19 cellular contexts compared by ENCODE assay signal in the genomic region with DNA sequence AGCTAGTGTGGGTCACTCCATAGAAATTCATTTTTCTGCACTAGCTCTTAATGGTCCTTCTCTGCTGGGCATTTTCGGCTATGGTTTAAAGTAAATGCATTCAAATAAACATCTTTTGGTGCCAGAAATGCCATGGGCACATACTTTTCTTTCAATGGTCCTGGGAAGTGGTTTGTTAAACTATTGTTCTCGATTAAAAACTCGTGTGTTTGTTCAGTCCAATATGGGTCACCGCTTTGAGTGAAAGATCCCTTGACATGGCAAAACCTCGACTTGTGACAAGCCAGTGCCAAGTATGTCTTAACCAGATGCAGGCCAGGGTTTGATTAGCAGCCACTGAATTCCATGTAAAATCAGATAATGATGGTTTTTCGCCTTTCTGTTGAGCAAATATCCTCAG.
DNase-seq lines count a peak whose midpoint lies in the region; ATAC-seq, FAIRE-seq and TF ChIP-seq lines count a peak whose summit lies in the region.
"Had no signal": no experiment of that assay in that cellular context is flagged by ENCODE, and none has a peak within 500 bp of the region (broad histone marks: within the 10 kb centered on the region; RNA-seq: fewer than 3 reads in every experiment).

No MANE protein-coding gene starts in this region.

- H3K36me3 ChIP-seq in SJSA1 (no peaks in the 10 kb centered on the region), esophagus muscularis mucosa (no peaks in the 10 kb centered on the region), breast epithelium (no peaks in the 10 kb centered on the region)
- H3K36me3 ChIP-seq: BLaER1 had no signal

- peak overlapping the region; percentile 20; the same call in 1 of the 2 replicates for H3K27ac ChIP-seq in SJSA1
- no peak overlapping the region for H3K27ac ChIP-seq in esophagus muscularis mucosa (replicated peaks in 1 of 4)
- H3K27ac ChIP-seq in breast epithelium, result no peak overlapping the region
- H3K27ac ChIP-seq: BLaER1, C4-2B had no signal

- H3K4me3 ChIP-seq in SJSA1 (no peak overlapping the region), astrocyte of the cerebellum (ENCODE audit: low read depth, low read length) (no peak overlapping the region), esophagus muscularis mucosa (no peak overlapping the region), breast epithelium (no peak overlapping the region)
- H3K4me3 ChIP-seq: BLaER1, GM23338 had no signal

- H3K9me3 ChIP-seq in SJSA1 (replicated peaks), result no peaks in the 10 kb centered on the region
- no peaks in the 10 kb centered on the region for H3K9me3 ChIP-seq in esophagus muscularis mucosa
- no peaks in the 10 kb centered on the region for H3K9me3 ChIP-seq in breast epithelium
- H3K9me3 ChIP-seq: BLaER1 had no signal

- in situ Hi-C loops in astrocyte of the cerebellum (cut with HindIII; ENCODE audit: low sequenced_read_pairs), result no loop called here

- TF ChIP-seq EP300 in esophagus muscularis mucosa (IDR thresholded peaks at IDR 0.05), result no peak

- TF ChIP-seq CTCF in astrocyte of the cerebellum (IDR thresholded peaks at IDR 0.05; ENCODE audit: low read depth, low read length, missing control alignments), result no peak
- TF ChIP-seq CTCF in esophagus muscularis mucosa (IDR thresholded peaks at IDR 0.05), result no peak
- no peak for TF ChIP-seq CTCF in D721Med (IDR thresholded peaks at IDR 0.05; ENCODE audit: insufficient read depth, missing control alignments)
- no peak for TF ChIP-seq CTCF in breast epithelium (IDR thresholded peaks at IDR 0.05)

- WGBS in esophagus muscularis mucosa, result 90% methylated on average over 6 of the region's 6 CpGs

- TF ChIP-seq POLR2A in esophagus muscularis mucosa (IDR thresholded peaks at IDR 0.05; ENCODE audit: low read depth) (no peak), breast epithelium (IDR thresholded peaks at IDR 0.05) (no peak)

- H3K4me1 ChIP-seq in SJSA1 (replicated peaks), result peaks cover 23% of the 10 kb centered on the region
- peaks cover 0 to 3% (median 0%) of the 10 kb centered on the region in 4 donors for H3K4me1 ChIP-seq in esophagus muscularis mucosa
- no peaks in the 10 kb centered on the region for H3K4me1 ChIP-seq in breast epithelium
- H3K4me1 ChIP-seq: BLaER1 had no signal

- DNase-seq in SJSA1 (ENCODE audit: low read depth in 1 of 2, low spot score in 2 of 2), result peak in 1 of 2 experiments; percentile 61
- DNase-seq in astrocyte of the cerebellum (ENCODE audit: low read depth), result peak; percentile 4
- peak; percentile 57 for DNase-seq in esophagus muscularis mucosa (ENCODE audit: extremely low spot score)
- peak; percentile 64 for DNase-seq in renal cortical epithelial cell (ENCODE audit: low read depth)
- no peak for DNase-seq in activated effector memory CD4-positive, alpha-beta T cell treated with anti-CD3 and anti-CD28 coated beads, Interleukin-2, amount 50 U/mL, for 16 hours
- DNase-seq in D721Med (ENCODE audit: insufficient read length, low spot score), result no peak
- DNase-seq in breast epithelium (ENCODE audit: low spot score in 2 of 2), result no peak
- no peak for DNase-seq in left lobe of liver (ENCODE audit: low spot score)
- DNase-seq: CD4-positive, alpha-beta T cell; CD8-positive, alpha-beta memory T cell; DMS79 treated with DMSO at 0.1 percent for 48 hours; GF-D8; H9 had no signal

- H3K27me3 ChIP-seq in SJSA1 (replicated peaks) (no peaks in the 10 kb centered on the region), esophagus muscularis mucosa (no peaks in the 10 kb centered on the region), breast epithelium (no peaks in the 10 kb centered on the region)
- H3K27me3 ChIP-seq: BLaER1 had no signal

- intact Hi-C loops in esophagus muscularis mucosa (cut with DNase I) (no loop called here), breast epithelium (cut with DNase I; ENCODE audit: low total_unique reads) (no loop called here)

- no peak for ATAC-seq in left lobe of liver
- ATAC-seq: HCT116 had no signal

- FAIRE-seq in D721Med (lab: Jason Lieb, UNC), result no peak
- FAIRE-seq: GM12891, GM18507 had no signal

Comparison
In these comparisons a context has a peak if more than half of its experiments do, and no peak if none do; other contexts are left out.
1. DNase-seq: peak in astrocyte of the cerebellum (single experiment), esophagus muscularis mucosa (single experiment) and renal cortical epithelial cell (single experiment); none in activated effector memory CD4-positive, alpha-beta T cell treated with anti-CD3 and anti-CD28 coated beads, Interleukin-2, amount 50 U/mL, for 16 hours (single experiment), D721Med (single experiment), breast epithelium (0 of 2) and left lobe of liver (single experiment).